19 cellular contexts compared by ENCODE assay signal in the genomic region with DNA sequence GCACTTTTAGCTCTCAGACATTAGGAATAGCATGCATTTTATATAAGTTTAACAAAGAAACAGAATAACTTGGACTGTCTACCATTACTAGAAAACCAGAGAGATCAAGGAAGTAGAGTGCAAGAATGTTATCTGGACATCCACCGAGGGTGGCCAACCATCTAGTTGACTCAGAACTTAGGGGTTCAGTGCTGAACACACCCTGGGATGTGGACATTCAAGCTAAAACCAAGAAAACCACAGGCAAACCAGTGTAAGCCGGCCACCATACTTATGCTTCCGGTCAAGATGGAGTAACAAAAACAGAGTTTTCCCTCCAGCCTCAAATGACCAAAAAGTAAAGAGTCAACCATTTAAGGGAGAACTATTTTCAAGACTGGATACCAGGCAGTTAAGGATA.
"Had no signal": no experiment of that assay in that cellular context is flagged by ENCODE, and none has a peak within 500 bp of the region (broad histone marks: within the 10 kb centered on the region; RNA-seq: fewer than 3 reads in every experiment).

No MANE protein-coding gene starts in this region.

- H3K4me3 ChIP-seq: coronary artery, esophagus squamous epithelium, heart left ventricle, neural progenitor cell, sigmoid colon, tibial artery had no signal

- H3K27me3 ChIP-seq: esophagus squamous epithelium, heart left ventricle, neural progenitor cell, sigmoid colon, tibial artery had no signal

- H3K9me3 ChIP-seq: esophagus squamous epithelium, sigmoid colon, tibial artery had no signal

- H3K9ac ChIP-seq: neural progenitor cell had no signal

- DNase-seq: activated CD4-positive, alpha-beta T cell treated with anti-CD3 and anti-CD28 coated beads, Interleukin-2, amount 50 U/mL, for 4 hours; activated CD8-positive, alpha-beta memory T cell treated with anti-CD3 and anti-CD28 coated beads for 24 hours; activated CD8-positive, alpha-beta memory T cell treated with anti-CD3 and anti-CD28 coated beads, Interleukin-2, amount 50 U/mL, for 4 hours; activated naive CD4-positive, alpha-beta T cell treated with Interleukin-2 at 50 U/mL for 16 hours; activated naive CD8-positive, alpha-beta T cell treated with anti-CD3 and anti-CD28 coated beads for 36 hours; activated T-cell treated with anti-CD3 and anti-CD28 coated beads, Interleukin-2, amount 50 U/mL, for 24 hours; amygdala; cerebellar nuclear complex; esophagus squamous epithelium; heart left ventricle; left colon; naive thymus-derived CD8-positive, alpha-beta T cell; retina; sigmoid colon; substantia nigra; T1000; tibial artery had no signal

- H3K4me2 ChIP-seq: neural progenitor cell had no signal

- H3K27ac ChIP-seq: coronary artery, esophagus squamous epithelium, neural progenitor cell, sigmoid colon, tibial artery had no signal

- H2AFZ ChIP-seq: neural progenitor cell had no signal

- H3K36me3 ChIP-seq: esophagus squamous epithelium, heart left ventricle, neural progenitor cell, sigmoid colon, tibial artery had no signal

- H3K4me1 ChIP-seq: esophagus squamous epithelium, neural progenitor cell, sigmoid colon, tibial artery had no signal
